In genomic region chr1:55010194-55010886, GRCh38 we compare ENCODE assay signal across 1 cellular context.
TF ChIP-seq lines count a peak whose summit lies in the region.

No MANE protein-coding gene starts in this region.

TF ChIP-seq in H1, 55 proteins besides CTCF, POLR2A, EP300 and RAD21:
- TF ChIP-seq PHF8 (conservative IDR thresholded peaks at IDR 0.05; ENCODE audit: low read depth, low read length) (no peak), SP2 (IDR thresholded peaks at IDR 0.05; ENCODE audit: low read length) (no peak)
